24 cellular contexts compared by ENCODE assay signal in genomic region chr1:63051356-63051755, GRCh38.
"Had no signal": no experiment of that assay in that cellular context is flagged by ENCODE, and none has a peak within 500 bp of the region (broad histone marks: within the 10 kb centered on the region; RNA-seq: fewer than 3 reads in every experiment).

No MANE protein-coding gene starts in this region.

- ATAC-seq: naive thymus-derived CD4-positive, alpha-beta T cell; natural killer cell; pancreas; right cardiac atrium; right lobe of liver; stimulated activated effector memory CD8-positive, alpha-beta T cell treated with anti-CD3 and anti-CD28 coated beads, Interleukin-12 subunit alpha, Interleukin-12 subunit beta, amount 100 ng/mL, for 72 hours; stimulated activated naive B cell treated with anti-CD40 and anti-IgM and Interleukin-4, amounts not matched to agents 10 μg/mL and 1 μg/mL and 100 μg/mL, for 72 hours; upper lobe of right lung had no signal

- H3K27ac ChIP-seq: neural progenitor cell, neutrophil, pancreas, prostate gland, right lobe of liver, sigmoid colon, stomach, thoracic aorta, tibial artery, transverse colon, upper lobe of right lung, uterus had no signal

- H3K9ac ChIP-seq: neural progenitor cell had no signal

- H2AFZ ChIP-seq: neural progenitor cell had no signal

- H3K4me1 ChIP-seq: neural progenitor cell, pancreas, prostate gland, right lobe of liver, sigmoid colon, stomach, tibial artery, transverse colon, upper lobe of right lung, uterus had no signal

- DNase-seq: naive thymus-derived CD4-positive, alpha-beta T cell; natural killer cell; nucleus accumbens; pancreas; right cardiac atrium; right lobe of liver; sigmoid colon; small intestine; stimulated activated CD4-positive, alpha-beta T cell treated with anti-CD3 and anti-CD28 coated beads, Interleukin-15, amount 100 ng/mL, for 24 hours; stimulated activated CD4-positive, alpha-beta T cell treated with anti-CD3 and anti-CD28 coated beads, Interleukin-2, amount 100 ng/mL, for 24 hours; stimulated activated CD4-positive, alpha-beta T cell treated with anti-CD3 and anti-CD28 coated beads, Interleukin-2, amount 100 ng/mL, for 48 hours; stimulated activated CD4-positive, alpha-beta T cell treated with anti-CD3 and anti-CD28 coated beads, Interleukin-4, amount 100 ng/mL, for 24 hours; stimulated activated naive B cell treated with anti-CD40 and anti-IgM and Interleukin-4, amounts not matched to agents 10 μg/mL and 1 μg/mL and 100 μg/mL, for 72 hours; stimulated activated naive CD4-positive, alpha-beta T cell treated with Interleukin-2 at 50 U/mL for 16 hours; stomach; tibial artery; transverse colon; upper lobe of right lung; uterus had no signal

- H3K9me3 ChIP-seq: neutrophil, pancreas, prostate gland, right lobe of liver, sigmoid colon, stomach, thoracic aorta, tibial artery, transverse colon, upper lobe of right lung, uterus had no signal

- H3K36me3 ChIP-seq: neural progenitor cell, neutrophil, pancreas, prostate gland, right lobe of liver, sigmoid colon, stomach, thoracic aorta, tibial artery, transverse colon, upper lobe of right lung, uterus had no signal

- H3K4me2 ChIP-seq: neural progenitor cell had no signal

- H3K27me3 ChIP-seq: neural progenitor cell, neutrophil, pancreas, right lobe of liver, sigmoid colon, stomach, tibial artery, transverse colon, upper lobe of right lung, uterus had no signal

- FAIRE-seq: pancreas, small intestine had no signal

- H3K4me3 ChIP-seq: neural progenitor cell, pancreas, prostate gland, right lobe of liver, sigmoid colon, stomach, thoracic aorta, tibial artery, transverse colon, upper lobe of right lung, uterus had no signal
